Comparison of ENCODE assay signal across 7 cellular contexts in genomic region chr9:128421474-128422010, GRCh38. TPM values are rescaled to one million over a fixed set of nuclear protein-coding genes. Genes with fewer than 3 reads are reported as not detected.
DNase-seq lines count a peak whose midpoint lies in the region; TF ChIP-seq lines count a peak whose summit lies in the region.

No MANE protein-coding gene starts in this region.

- H3K79me2 ChIP-seq in KMS-11 (ENCODE audit: insufficient read depth, low read depth): no peaks in the 10 kb centered on the region

- no peak overlapping the region; the same call in 1 of the 2 replicates for H3K9ac ChIP-seq in KMS-11
- H3K9ac ChIP-seq in adipocyte (ENCODE audit: low read length): peak overlapping the region; percentile 93

- peaks cover 0 to 3% (median 1%) of the 10 kb centered on the region in 3 donors for H3K27me3 Mint-ChIP-seq in immature natural killer cell (ENCODE audit: low read depth in 3 of 3)

- no peak overlapping the region for H3K27ac ChIP-seq in KMS-11
- H3K27ac ChIP-seq in thymus (ENCODE audit: low read depth): no peak overlapping the region

- H3K9me3 Mint-ChIP-seq in immature natural killer cell: no peaks in the 10 kb centered on the region

- peaks cover 12 to 15% of the 10 kb centered on the region in 2 donors for H3K4me1 Mint-ChIP-seq in immature natural killer cell

- H3K4me1 ChIP-seq in KMS-11 (ENCODE audit: low read depth, poor library complexity, severe bottlenecking) (peaks cover 9% of the 10 kb centered on the region), adipocyte (ENCODE audit: control insufficient read depth, insufficient read depth, low read length) (peaks cover 10% of the 10 kb centered on the region), thymus (ENCODE audit: control insufficient read depth, insufficient read depth, low read length) (peaks cover 7% of the 10 kb centered on the region)

- H2AFZ ChIP-seq in KMS-11 (ENCODE audit: low read depth): peak overlapping the region; percentile 98

- H3K27me3 ChIP-seq in KMS-11 (ENCODE audit: insufficient read depth, low read depth) (peaks cover 23% of the 10 kb centered on the region), adipocyte (replicated peaks; ENCODE audit: control insufficient read depth, insufficient read depth, low read length) (peaks cover 12% of the 10 kb centered on the region), thymus (ENCODE audit: control insufficient read depth, insufficient read depth) (peaks cover 29% of the 10 kb centered on the region)

- no peaks in the 10 kb centered on the region for H4K20me1 ChIP-seq in KMS-11 (ENCODE audit: insufficient read depth)

- no peak overlapping the region for H3K4me3 ChIP-seq in KMS-11 (IDR thresholded peaks at IDR 0.05; ENCODE audit: insufficient read depth, low read depth, low read length)
- H3K4me3 ChIP-seq in adipocyte (ENCODE audit: low read length): peak overlapping the region; percentile 91
- H3K4me3 ChIP-seq in thymus (ENCODE audit: low read length): peak overlapping the region; percentile 75

- no peaks in the 10 kb centered on the region for H3K9me3 ChIP-seq in adipocyte (ENCODE audit: control insufficient read depth, low read length)
- H3K9me3 ChIP-seq in thymus (ENCODE audit: control insufficient read depth): no peaks in the 10 kb centered on the region

- H3K36me3 ChIP-seq in KMS-11 (ENCODE audit: insufficient read depth) (no peaks in the 10 kb centered on the region), adipocyte (ENCODE audit: control insufficient read depth, insufficient read depth, low read length, severe bottlenecking) (peaks cover 8% of the 10 kb centered on the region), thymus (ENCODE audit: control insufficient read depth, insufficient read depth) (no peaks in the 10 kb centered on the region)

- TF ChIP-seq CTCF in KMS-11 (conservative IDR thresholded peaks at IDR 0.05; ENCODE audit: low read depth, low read length): no peak

- peak overlapping the region; percentile 88 for H3K4me2 ChIP-seq in KMS-11

- WGBS in thymus: 22% methylated on average over 11 of the region's 11 CpGs

- DNase-seq in adipocyte (ENCODE audit: low read depth): peak; percentile 42
- DNase-seq in immature natural killer cell: peak in 2 of 3 donors; percentile 15
- DNase-seq in amygdala (lab: John Stamatoyannopoulos, UW): no peak
- no peak for DNase-seq in NCI-H1105 (lab: John Stamatoyannopoulos, UW)
- no peak for DNase-seq in dedifferentiated amniotic fluid mesenchymal stem cell (ENCODE audit: extremely low spot score)

- peaks cover 0 to 2% (median 0%) of the 10 kb centered on the region in 3 donors for H3K36me3 Mint-ChIP-seq in immature natural killer cell

- H3K27ac Mint-ChIP-seq in immature natural killer cell: peak overlapping the region in 1 of 6 donors; percentile 39

- H3K4me3 Mint-ChIP-seq in immature natural killer cell: peak overlapping the region; percentile 54 to 85 (median 71)

RNA-seq across cellular contexts. Expression of gene CERCAM, which starts 0.9 kb away (rescaled TPM):
- 10 to 100 TPM in 2 of 3 donors, 1 to 10 TPM in 1; 9.1 to 20.7 (median 10.2) TPM for polyA plus RNA-seq in immature natural killer cell
- 3.1 TPM for polyA plus RNA-seq in thymus

RNA-seq across cellular contexts. Expression of gene ODF2, which starts 34.3 kb away (rescaled TPM):
- polyA plus RNA-seq in immature natural killer cell: 10 to 100 TPM in 2 of 3 donors, 1 to 10 TPM in 1; 5.6 to 37.2 (median 12.9) TPM
- polyA plus RNA-seq in thymus: 22.7 TPM

RNA-seq across cellular contexts. Expression of gene URM1, which starts 50.4 kb away (rescaled TPM):
- polyA plus RNA-seq in immature natural killer cell (10 to 100 TPM; 52.6 to 70.1 (median 61.5) TPM), thymus (37.9 TPM)

Comparison
In these comparisons a context has a peak if more than half of its experiments do, and no peak if none do; other contexts are left out.
1. DNase-seq: peak in adipocyte (single experiment) and immature natural killer cell (2 of 3); none in amygdala (0 of 56), NCI-H1105 (single experiment) and dedifferentiated amniotic fluid mesenchymal stem cell (single experiment).